18 cellular contexts compared by ENCODE assay signal in genomic region chr22:42303304-42304020, GRCh38. TPM values are rescaled to one million over a fixed set of nuclear protein-coding genes. Genes with fewer than 3 reads are reported as not detected.
DNase-seq lines count a peak whose midpoint lies in the region; ATAC-seq, FAIRE-seq and TF ChIP-seq lines count a peak whose summit lies in the region.
"Had no signal": no experiment of that assay in that cellular context is flagged by ENCODE, and none has a peak within 500 bp of the region (broad histone marks: within the 10 kb centered on the region; RNA-seq: fewer than 3 reads in every experiment).

No MANE protein-coding gene starts in this region.

- H3K9me3 Mint-ChIP-seq in WTC11 = no peaks in the 10 kb centered on the region
- H3K9me3 Mint-ChIP-seq: activated T-cell treated with anti-CD3 and anti-CD28 coated beads, Interleukin-2, amount 50 U/mL, for 4 hours had no signal

- TF ChIP-seq CTCF in HepG2 (CRISPR knock-in tag; IDR thresholded peaks at IDR 0.05) (0 out of 2 replicates have a peak, but pooled peaks have one; percentile 8), right lobe of liver (IDR thresholded peaks at IDR 0.05) (no peak), WTC11 (IDR thresholded peaks at IDR 0.05) (no peak), smooth muscle cell (IDR thresholded peaks at IDR 0.05; ENCODE audit: borderline replicate concordance, insufficient read depth, poor library complexity, severe bottlenecking) (no peak)

- H3K4me1 Mint-ChIP-seq in WTC11 = peaks cover 60% of the 10 kb centered on the region

- H2AFZ ChIP-seq in HepG2 (ENCODE audit: low read length) (no peak overlapping the region), smooth muscle cell (ENCODE audit: low read depth) (no peak overlapping the region)

- TF ChIP-seq POLR2A in HepG2 (IDR thresholded peaks at IDR 0.05; ENCODE audit: insufficient read depth in 1 of 2, low read depth in 2 of 2, low read length in 2 of 2) = no peak
- TF ChIP-seq POLR2A in right lobe of liver (IDR thresholded peaks at IDR 0.05) = no peak

- CTCF ChIA-PET in HepG2 (lab: Yijun Ruan, JAX; ENCODE audit: low intra/inter-chr PET ratio, low total read pairs) (no interaction called here), WTC11 (lab: Charles Lee) (interaction anchor here (0.6 to 2.7 kb wide), 9 partner anchors 10 to 187 kb away, joined by 3 to 29 read pairs (median 6); no protein-coding TSS in a partner anchor)

- no peak overlapping the region for H3K27ac Mint-ChIP-seq in WTC11

- peak overlapping the region; percentile 53 for H3K4me3 Mint-ChIP-seq in WTC11
- H3K4me3 Mint-ChIP-seq: activated T-cell treated with anti-CD3 and anti-CD28 coated beads, Interleukin-2, amount 50 U/mL, for 4 hours had no signal

- ATAC-seq in HepG2 = peak; percentile 72
- ATAC-seq in right lobe of liver = no peak
- ATAC-seq in WTC11 = peak; percentile 27
- peak; percentile 16 for ATAC-seq in left lobe of liver
- no peak for ATAC-seq in GM18498 (IDR thresholded peaks at IDR 0.05; ENCODE audit: unreplicated experiment)
- ATAC-seq: activated T-cell treated with anti-CD3 and anti-CD28 coated beads, Interleukin-2, amount 50 U/mL, for 4 hours; left lung had no signal

- H3K27me3 Mint-ChIP-seq in WTC11 (ENCODE audit: low read depth) = peaks cover 26% of the 10 kb centered on the region

- H3K4me2 ChIP-seq in HepG2 (ENCODE audit: low read depth, low read length) = peak overlapping the region; percentile 40
- H3K4me2 ChIP-seq in smooth muscle cell = no peak overlapping the region

- no peak overlapping the region for H3K27ac ChIP-seq in HepG2 (ENCODE audit: extremely low read length, insufficient read depth, low read length)
- H3K27ac ChIP-seq in right lobe of liver = no peak overlapping the region
- no peak overlapping the region for H3K27ac ChIP-seq in smooth muscle cell (ENCODE audit: low read depth)
- H3K27ac ChIP-seq: left lung, spleen had no signal

- no peak for TF ChIP-seq RAD21 in HepG2 (CRISPR knock-in tag; IDR thresholded peaks at IDR 0.05)

- H3K36me3 ChIP-seq in HepG2 (replicated peaks in 1 of 2; ENCODE audit: control insufficient read depth in 1 of 2, insufficient read depth in 2 of 2, low read length in 2 of 2) (no peaks in the 10 kb centered on the region), right lobe of liver (no peaks in the 10 kb centered on the region), smooth muscle cell (ENCODE audit: low read depth) (no peaks in the 10 kb centered on the region)
- H3K36me3 ChIP-seq: left lung, spleen had no signal

- peak overlapping the region in 1 of 3 experiments; percentile 8; a peak in 1 of 6 replicates for H3K4me3 ChIP-seq in HepG2 (replicated peaks in 1 of 3; ENCODE audit: insufficient read depth in 1 of 3, low read depth in 2 of 3, low read length in 3 of 3)
- H3K4me3 ChIP-seq in right lobe of liver = no peak overlapping the region
- H3K4me3 ChIP-seq in smooth muscle cell = no peak overlapping the region
- H3K4me3 ChIP-seq: left lung, spleen had no signal

- intact Hi-C loops in HepG2 (cut with micrococcal nuclease; ENCODE audit: unreplicated experiment) = no loop called here
- intact Hi-C loops in right lobe of liver (cut with DNase I) = no loop called here

- in situ Hi-C loops in HepG2 (cut with HindIII; ENCODE audit: extremely low pct_ligation_motif_present, low pct_unique_long_range_greater_than_20kb) = no loop called here

- H3K79me2 ChIP-seq in HepG2 (ENCODE audit: insufficient read depth, low read length) (no peaks in the 10 kb centered on the region), smooth muscle cell (ENCODE audit: low read depth) (no peaks in the 10 kb centered on the region)

- POLR2A ChIA-PET in HepG2 (lab: Yijun Ruan, JAX) (interaction anchor here (0.6 to 1.3 kb wide), 4 partner anchors 8 to 21 kb away, joined by 3 to 5 read pairs (median 3); no protein-coding TSS in a partner anchor), WTC11 (lab: Charles Lee) (interaction anchor here (0.6 kb wide), 3 partner anchors 43 to 1245 kb away, joined by 3 read pairs; no protein-coding TSS in a partner anchor)

- H3K4me1 ChIP-seq in HepG2 (ENCODE audit: insufficient read depth, low read length) (peaks cover 61% of the 10 kb centered on the region), right lobe of liver (no peaks in the 10 kb centered on the region), smooth muscle cell (ENCODE audit: low read depth) (peaks cover 29% of the 10 kb centered on the region)

- no peak for FAIRE-seq in HepG2 (lab: Jason Lieb, UNC)

- H3K9me3 ChIP-seq in HepG2 (ENCODE audit: low read length) = no peaks in the 10 kb centered on the region
- H3K9me3 ChIP-seq in right lobe of liver = no peaks in the 10 kb centered on the region
- no peaks in the 10 kb centered on the region for H3K9me3 ChIP-seq in smooth muscle cell (replicated peaks; ENCODE audit: low read depth)
- H3K9me3 ChIP-seq: left lung, spleen had no signal

- peaks cover 6% of the 10 kb centered on the region; the same call in 1 of the 2 replicates for H4K20me1 ChIP-seq in HepG2 (ENCODE audit: insufficient read depth, low read length)
- H4K20me1 ChIP-seq in smooth muscle cell (ENCODE audit: low read depth) = peaks cover 34% of the 10 kb centered on the region

- peak; percentile 53 for DNase-seq in HepG2 (ENCODE audit: low spot score)
- DNase-seq in right lobe of liver = no peak
- no peak for DNase-seq in WTC11 (ENCODE audit: low spot score)
- DNase-seq in left lobe of liver (ENCODE audit: low spot score) = no peak
- no peak for DNase-seq in smooth muscle cell (lab: John Stamatoyannopoulos, UW; ENCODE audit: unreplicated experiment)
- DNase-seq in NCI-H446 treated with DMSO at 0.1 percent for 48 hours (lab: John Stamatoyannopoulos, UW) = no peak
- DNase-seq in NCI-H1436 (lab: John Stamatoyannopoulos, UW) = no peak
- DNase-seq: activated CD4-positive, alpha-beta T cell treated with anti-CD3 and anti-CD28 coated beads, Interleukin-2, amount 50 U/mL, for 48 hours; activated T-cell treated with anti-CD3 and anti-CD28 coated beads, Interleukin-2, amount 50 U/mL, for 4 hours; COR-L47; left lung; NCI-H146; NCI-H226; SIG-M5; spleen; stimulated activated naive CD4-positive, alpha-beta T cell treated with Interleukin-2 at 50 U/mL for 16 hours; T1000 had no signal

- WGBS in HepG2 (ENCODE audit: low lambda C conversion rate) = 3% methylated on average over 8 of the region's 17 CpGs
- 50% methylated on average over 13 of the region's 17 CpGs for WGBS in right lobe of liver (ENCODE audit: insufficient coverage, low coverage, low lambda C conversion rate, missing lambda C conversion rate)
- WGBS in smooth muscle cell (ENCODE audit: low lambda C conversion rate) = 65% methylated on average over 14 of the region's 17 CpGs

- H3K9ac ChIP-seq in HepG2 (ENCODE audit: insufficient read depth, low read depth, low read length) = no peak overlapping the region
- no peak overlapping the region for H3K9ac ChIP-seq in smooth muscle cell (ENCODE audit: low read depth)

- H3F3A ChIP-seq in smooth muscle cell (ENCODE audit: low read depth) = no peaks in the 10 kb centered on the region

- H3K27me3 ChIP-seq in HepG2 (ENCODE audit: control insufficient read depth in 1 of 2, insufficient read depth in 2 of 2, low read length in 2 of 2) (peaks cover 0 to 22% of the 10 kb centered on the region in 2 experiments; a peak in 2 of 5 replicates), right lobe of liver (no peaks in the 10 kb centered on the region), smooth muscle cell (ENCODE audit: low read depth) (peaks cover 13% of the 10 kb centered on the region)

- H3K36me3 Mint-ChIP-seq in WTC11 = no peaks in the 10 kb centered on the region

- no TSS peak for BruUV-seq in HepG2 (replicated peaks; lab: Mats Ljungman, UMichigan)

- TF ChIP-seq EP300 in HepG2 (IDR thresholded peaks at IDR 0.05; ENCODE audit: low read depth in 2 of 2, low read length in 2 of 2) = no peak
- no peak for TF ChIP-seq EP300 in HepG2 (CRISPR knock-in tag; IDR thresholded peaks at IDR 0.05; ENCODE audit: borderline replicate concordance)

TF ChIP-seq in WTC11, 78 proteins besides CTCF, POLR2A, EP300 and RAD21 (continues in another document):
- TF ChIP-seq ZMAT4 (CRISPR knock-in tag; IDR thresholded peaks at IDR 0.05) = no peak
- TF ChIP-seq MAX (CRISPR knock-in tag; IDR thresholded peaks at IDR 0.05) = no peak
- TF ChIP-seq MYBL2 (CRISPR knock-in tag; IDR thresholded peaks at IDR 0.05) = no peak

RNA-seq across cellular contexts. Expression of gene TCF20, which starts 33.0 kb away (rescaled TPM):
- total RNA-seq in HepG2 (2016; rRNA removed; fragmentation: Illumina TruSeq; extraction: Trizol) = 23.7 and 25.7 TPM in 2 replicates
- total RNA-seq in HepG2 (2016; cell fraction: cytosol; rRNA removed; fragmentation: Illumina TruSeq; extraction: Trizol; ENCODE audit: low read depth) = 1.5 TPM in 2 replicates
- total RNA-seq in HepG2 (2016; cell fraction: insoluble cytoplasmic fraction; rRNA removed; fragmentation: Illumina TruSeq; extraction: Trizol) = 23.1 and 26.1 TPM in 2 replicates
- total RNA-seq in HepG2 (2016; cell fraction: membrane; rRNA removed; fragmentation: Illumina TruSeq; extraction: Trizol) = 7.4 and 8.3 TPM in 2 replicates
- 19.0 and 20.9 TPM in 2 replicates for total RNA-seq in HepG2 (2016; cell fraction: nucleus; rRNA removed; fragmentation: Illumina TruSeq; extraction: Trizol)
- polyA plus RNA-seq in HepG2 (2011; rRNA removed) = 12.8 and 15.8 TPM in 2 replicates
- 12.1 and 14.1 TPM in 2 replicates for polyA plus RNA-seq in HepG2 (2011; cell fraction: cytosol; rRNA removed)
- 14.6 and 15.9 TPM in 2 replicates for polyA plus RNA-seq in HepG2 (2011; cell fraction: nucleus; rRNA removed)
- 13.0 and 16.5 TPM in 2 replicates for polyA plus RNA-seq in HepG2 (2012)
- polyA plus RNA-seq in HepG2 (2016; cell fraction: cytosol; fragmentation: Illumina TruSeq; extraction: Trizol; ENCODE audit: low read depth) = 0.41 and 0.70 TPM in 2 replicates
- polyA plus RNA-seq in HepG2 (2016; cell fraction: insoluble cytoplasmic fraction; fragmentation: Illumina TruSeq; extraction: Trizol; ENCODE audit: low read depth) = 16.1 and 17.1 TPM in 2 replicates
- polyA plus RNA-seq in HepG2 (2016; cell fraction: membrane; fragmentation: Illumina TruSeq; extraction: Trizol; ENCODE audit: low read depth) = 2.3 and 2.6 TPM in 2 replicates
- polyA plus RNA-seq in HepG2 (2016; cell fraction: nucleus; fragmentation: Illumina TruSeq; extraction: Trizol; ENCODE audit: insufficient read depth, low read depth) = 16.7 and 20.2 TPM in 2 replicates
- 35.6 and 52.5 TPM in 2 replicates for polyA minus RNA-seq in HepG2 (2011; rRNA and poly(A)+ RNA removed; ENCODE audit: low replicate concordance)
- polyA minus RNA-seq in HepG2 (2011; cell fraction: cytosol; rRNA and poly(A)+ RNA removed) = 20.2 and 25.1 TPM in 2 replicates
- polyA minus RNA-seq in HepG2 (2011; cell fraction: nucleus; rRNA and poly(A)+ RNA removed) = 24.6 and 30.6 TPM in 2 replicates
- 10 to 100 TPM; 15.4 to 20.5 (median 18.5) TPM for total RNA-seq in right lobe of liver
- total RNA-seq in WTC11 (2021) = 68.6 to 77.0 TPM (median 74.3 TPM) in 3 replicates
- total RNA-seq in left lobe of liver = 19.0 TPM
- total RNA-seq in smooth muscle cell = 23.3 and 26.8 TPM in 2 replicates
- 3.4 and 3.7 TPM in 2 replicates for polyA plus RNA-seq in smooth muscle cell

Comparison
In these comparisons a context has a peak if more than half of its experiments do, and no peak if none do; other contexts are left out.
1. ATAC-seq: peak in HepG2 (single experiment), WTC11 (single experiment) and left lobe of liver (single experiment); none in right lobe of liver (0 of 4) and GM18498 (single experiment).
2. Of the 50 proteins assayed by ChIP-seq in both HepG2 and WTC11: peak only in HepG2: CTCF; only in WTC11: ETV6, ZNF263 and ZNF281; in both: none; in neither: 46.